21 cellular contexts compared by ENCODE assay signal in the genomic region with DNA sequence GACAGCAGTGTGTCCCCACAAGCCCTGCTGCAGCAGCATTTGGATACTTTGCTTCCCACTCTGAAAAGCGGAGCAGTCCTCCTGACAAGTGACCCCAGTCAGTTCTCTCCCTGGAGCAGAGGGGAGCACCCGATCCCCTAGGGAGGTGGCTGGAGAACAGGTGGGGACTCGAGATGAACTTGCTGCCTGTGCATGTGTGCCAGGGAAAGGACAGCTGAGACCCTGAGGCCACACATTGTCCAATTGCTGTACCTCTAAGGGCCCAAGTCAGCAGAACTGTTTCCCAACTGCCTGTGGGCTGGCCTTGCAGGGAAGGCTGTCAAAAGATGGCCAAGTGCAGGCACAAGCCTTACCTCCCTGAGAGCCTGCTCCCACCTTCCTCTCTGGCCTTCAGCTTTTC. TPM values are rescaled to one million over a fixed set of nuclear protein-coding genes. Genes with fewer than 3 reads are reported as not detected.
DNase-seq lines count a peak whose midpoint lies in the region; ATAC-seq, FAIRE-seq and TF ChIP-seq lines count a peak whose summit lies in the region.
"Had no signal": no experiment of that assay in that cellular context is flagged by ENCODE, and none has a peak within 500 bp of the region (broad histone marks: within the 10 kb centered on the region; RNA-seq: fewer than 3 reads in every experiment).

No MANE protein-coding gene starts in this region.

- WGBS in HepG2 (ENCODE audit: low lambda C conversion rate) = 20% methylated on average over 2 of the region's 3 CpGs
- 67% methylated on average over 1 of the region's 3 CpGs for WGBS in right lobe of liver (ENCODE audit: insufficient coverage, low coverage, low lambda C conversion rate, missing lambda C conversion rate)
- WGBS in esophagus muscularis mucosa = 89% methylated on average over 3 of the region's 3 CpGs
- 43 to 49% (median 45%) methylated on average over 3 of the region's 3 CpGs for WGBS in psoas muscle, 3 donors

- no peak for TF ChIP-seq EP300 in HepG2 (IDR thresholded peaks at IDR 0.05; ENCODE audit: low read depth in 2 of 2, low read length in 2 of 2)
- TF ChIP-seq EP300 in HepG2 (CRISPR knock-in tag; IDR thresholded peaks at IDR 0.05; ENCODE audit: borderline replicate concordance) = no peak
- TF ChIP-seq EP300 in esophagus muscularis mucosa (IDR thresholded peaks at IDR 0.05) = no peak

- H3K4me2 ChIP-seq in HepG2 (ENCODE audit: low read depth, low read length) = peak overlapping the region; percentile 3; the same call in 1 of the 2 replicates
- H3K4me2 ChIP-seq: A549; BLaER1 treated with 17β-estradiol and CSF1 and Interleukin-3, amounts not matched to agents 10 nM and 100 nM had no signal

- no TSS peak for BruUV-seq in HepG2 (replicated peaks; lab: Mats Ljungman, UMichigan)

- TF ChIP-seq CTCF in HepG2 (CRISPR knock-in tag; IDR thresholded peaks at IDR 0.05) = no peak
- TF ChIP-seq CTCF in right lobe of liver (IDR thresholded peaks at IDR 0.05) = no peak
- TF ChIP-seq CTCF in esophagus muscularis mucosa (IDR thresholded peaks at IDR 0.05) = no peak
- TF ChIP-seq CTCF in psoas muscle (IDR thresholded peaks at IDR 0.05) = no peak

- no peak overlapping the region for H3K4me3 ChIP-seq in HepG2 (replicated peaks in 1 of 3; ENCODE audit: insufficient read depth in 1 of 3, low read depth in 2 of 3, low read length in 3 of 3)
- no peak overlapping the region for H3K4me3 ChIP-seq in right lobe of liver
- H3K4me3 ChIP-seq in esophagus muscularis mucosa = no peak overlapping the region
- H3K4me3 ChIP-seq in psoas muscle = no peak overlapping the region
- H3K4me3 ChIP-seq: A549; BLaER1 treated with 17β-estradiol and CSF1 and Interleukin-3, amounts not matched to agents 10 nM and 100 nM had no signal

- H3K27me3 ChIP-seq in HepG2 (ENCODE audit: control insufficient read depth in 1 of 2, insufficient read depth in 2 of 2, low read length in 2 of 2) = no peaks in the 10 kb centered on the region; a peak in 1 of 5 replicates
- H3K27me3 ChIP-seq in right lobe of liver = no peaks in the 10 kb centered on the region
- H3K27me3 ChIP-seq in esophagus muscularis mucosa = no peaks in the 10 kb centered on the region
- H3K27me3 ChIP-seq in psoas muscle (ENCODE audit: insufficient read depth in 3 of 3, low read length in 2 of 3) = no peaks in the 10 kb centered on the region
- H3K27me3 ChIP-seq: BLaER1 treated with 17β-estradiol and CSF1 and Interleukin-3, amounts not matched to agents 10 nM and 100 nM had no signal

- FAIRE-seq in HepG2 (lab: Jason Lieb, UNC) (no peak), urothelium cell line (lab: Jason Lieb, UNC) (peak; percentile 56)
- FAIRE-seq: A549, G401.6, GM12891, GM19239 had no signal

- H3K4me1 ChIP-seq in HepG2 (ENCODE audit: insufficient read depth, low read length) (peaks cover 9% of the 10 kb centered on the region; the same call in 1 of the 2 replicates), right lobe of liver (no peaks in the 10 kb centered on the region), esophagus muscularis mucosa (no peaks in the 10 kb centered on the region), psoas muscle (no peaks in the 10 kb centered on the region)
- H3K4me1 ChIP-seq: A549 had no signal

- H3K9ac ChIP-seq in HepG2 (ENCODE audit: insufficient read depth, low read depth, low read length) = no peak overlapping the region
- H3K9ac ChIP-seq: BLaER1 treated with 17β-estradiol and CSF1 and Interleukin-3, amounts not matched to agents 10 nM and 100 nM had no signal

- POLR2A ChIA-PET in HepG2 (lab: Yijun Ruan, JAX) = no interaction called here

- H4K20me1 ChIP-seq in HepG2 (ENCODE audit: insufficient read depth, low read length) = no peaks in the 10 kb centered on the region
- H4K20me1 ChIP-seq: BLaER1 treated with 17β-estradiol and CSF1 and Interleukin-3, amounts not matched to agents 10 nM and 100 nM had no signal

- CTCF ChIA-PET in HepG2 (lab: Yijun Ruan, JAX; ENCODE audit: low intra/inter-chr PET ratio, low total read pairs) = no interaction called here

- H3K79me2 ChIP-seq in HepG2 (ENCODE audit: insufficient read depth, low read length) = no peaks in the 10 kb centered on the region

- TF ChIP-seq POLR2A in HepG2 (IDR thresholded peaks at IDR 0.05; ENCODE audit: insufficient read depth in 1 of 2, low read depth in 2 of 2, low read length in 2 of 2) = no peak
- no peak for TF ChIP-seq POLR2A in right lobe of liver (IDR thresholded peaks at IDR 0.05)
- no peak for TF ChIP-seq POLR2A in esophagus muscularis mucosa (IDR thresholded peaks at IDR 0.05; ENCODE audit: low read depth)

- no peak for TF ChIP-seq RAD21 in HepG2 (CRISPR knock-in tag; IDR thresholded peaks at IDR 0.05)

- intact Hi-C loops in HepG2 (cut with micrococcal nuclease; ENCODE audit: unreplicated experiment) = no loop called here
- intact Hi-C loops in right lobe of liver (cut with DNase I) = no loop called here
- intact Hi-C loops in esophagus muscularis mucosa (cut with DNase I) = no loop called here
- intact Hi-C loops in psoas muscle (cut with DNase I) = no loop called here

- H3K9me3 ChIP-seq in HepG2 (ENCODE audit: low read length) = no peaks in the 10 kb centered on the region
- no peaks in the 10 kb centered on the region for H3K9me3 ChIP-seq in right lobe of liver
- no peaks in the 10 kb centered on the region for H3K9me3 ChIP-seq in esophagus muscularis mucosa
- no peaks in the 10 kb centered on the region for H3K9me3 ChIP-seq in psoas muscle
- H3K9me3 ChIP-seq: A549; BLaER1 treated with 17β-estradiol and CSF1 and Interleukin-3, amounts not matched to agents 10 nM and 100 nM had no signal

- DNase-seq in HepG2 (ENCODE audit: low spot score) = no peak
- no peak for DNase-seq in right lobe of liver
- peak; percentile 88 for DNase-seq in esophagus muscularis mucosa (ENCODE audit: extremely low spot score)
- DNase-seq in psoas muscle = no peak
- DNase-seq in urothelium cell line (ENCODE audit: low spot score) = no peak
- no peak for DNase-seq in iPS-NIHi7 (ENCODE audit: extremely low spot score)
- DNase-seq in DMS 273 treated with DMSO at 0.1 percent for 48 hours (lab: John Stamatoyannopoulos, UW) = no peak
- DNase-seq: AML-193; CD4-positive, alpha-beta T cell; CD8-positive, alpha-beta T cell; COR-L47; DMS79 treated with DMSO at 0.1 percent for 48 hours; GF-D8 had no signal

- H3K27ac ChIP-seq in HepG2 (ENCODE audit: extremely low read length, insufficient read depth, low read length) (no peak overlapping the region), right lobe of liver (no peak overlapping the region), esophagus muscularis mucosa (replicated peaks in 1 of 4) (no peak overlapping the region), psoas muscle (no peak overlapping the region)
- H3K27ac ChIP-seq: 22Rv1; A549; BLaER1 treated with 17β-estradiol and CSF1 and Interleukin-3, amounts not matched to agents 10 nM and 100 nM; C4-2B had no signal

- ATAC-seq in HepG2 (no peak), right lobe of liver (no peak), psoas muscle (peak in 3 of 4 donors; percentile 30 to 59 (median 42)), HG03354 (IDR thresholded peaks at IDR 0.05; ENCODE audit: poor library complexity, severe bottlenecking, unreplicated experiment) (no peak)
- ATAC-seq: A549; CD8-positive, alpha-beta T cell had no signal

- H3K36me3 ChIP-seq in HepG2 (replicated peaks in 1 of 2; ENCODE audit: control insufficient read depth in 1 of 2, insufficient read depth in 2 of 2, low read length in 2 of 2) = no peaks in the 10 kb centered on the region
- peaks cover 0 to 2% (median 0%) of the 10 kb centered on the region in 4 donors for H3K36me3 ChIP-seq in right lobe of liver
- H3K36me3 ChIP-seq in esophagus muscularis mucosa = peaks cover 0 to 17% (median 9%) of the 10 kb centered on the region in 4 donors
- H3K36me3 ChIP-seq in psoas muscle (ENCODE audit: insufficient read depth in 1 of 2, low read depth in 1 of 2) = no peaks in the 10 kb centered on the region

- H2AFZ ChIP-seq in HepG2 (ENCODE audit: low read length) = no peak overlapping the region

- in situ Hi-C loops in HepG2 (cut with HindIII; ENCODE audit: extremely low pct_ligation_motif_present, low pct_unique_long_range_greater_than_20kb) = no loop called here

RNA-seq across cellular contexts. Expression of a gene that starts 55.1 kb away (rescaled TPM):
- total RNA-seq in HepG2 (2016; rRNA removed; fragmentation: Illumina TruSeq; extraction: Trizol) (0.15 TPM in 1 of 2 replicates, not detected in the other), right lobe of liver (10 to 100 TPM; 13.8 to 36.6 (median 20.7) TPM), esophagus muscularis mucosa (10 to 100 TPM; 36.7 to 51.0 (median 42.3) TPM), psoas muscle (10 to 100 TPM; 10.4 to 23.6 (median 17.1) TPM)
- 1.3 TPM in 1 of 2 replicates, not detected in the other for total RNA-seq in HepG2 (2016; cell fraction: cytosol; rRNA removed; fragmentation: Illumina TruSeq; extraction: Trizol; ENCODE audit: low read depth)
- 0.28 and 0.31 TPM in 2 replicates for total RNA-seq in HepG2 (2016; cell fraction: insoluble cytoplasmic fraction; rRNA removed; fragmentation: Illumina TruSeq; extraction: Trizol)
- not detected in 2 replicates for total RNA-seq in HepG2 (2016; cell fraction: membrane; rRNA removed; fragmentation: Illumina TruSeq; extraction: Trizol)
- 0.81 TPM in 1 of 2 replicates, not detected in the other for total RNA-seq in HepG2 (2016; cell fraction: nucleus; rRNA removed; fragmentation: Illumina TruSeq; extraction: Trizol)
- polyA plus RNA-seq in HepG2 (2011; rRNA removed) (0.55 and 0.78 TPM in 2 replicates), psoas muscle (10 to 100 TPM; 14.2 to 18.5 (median 15.1) TPM)
- 0.10 and 0.36 TPM in 2 replicates for polyA plus RNA-seq in HepG2 (2011; cell fraction: cytosol; rRNA removed)
- 1.7 and 1.8 TPM in 2 replicates for polyA plus RNA-seq in HepG2 (2011; cell fraction: nucleus; rRNA removed)
- 0.38 and 1.8 TPM in 2 replicates for polyA plus RNA-seq in HepG2 (2012)
- 0.18 TPM in 1 of 2 replicates, not detected in the other for polyA plus RNA-seq in HepG2 (2016; cell fraction: cytosol; fragmentation: Illumina TruSeq; extraction: Trizol; ENCODE audit: low read depth)
- not detected in 2 replicates for polyA plus RNA-seq in HepG2 (2016; cell fraction: insoluble cytoplasmic fraction; fragmentation: Illumina TruSeq; extraction: Trizol; ENCODE audit: low read depth)
- 0.26 TPM in 1 of 2 replicates, not detected in the other for polyA plus RNA-seq in HepG2 (2016; cell fraction: membrane; fragmentation: Illumina TruSeq; extraction: Trizol; ENCODE audit: low read depth)
- 0.85 and 1.1 TPM in 2 replicates for polyA plus RNA-seq in HepG2 (2016; cell fraction: nucleus; fragmentation: Illumina TruSeq; extraction: Trizol; ENCODE audit: insufficient read depth, low read depth)
- polyA minus RNA-seq in HepG2 (2011; rRNA and poly(A)+ RNA removed; ENCODE audit: low replicate concordance) = 0.32 and 11.4 TPM in 2 replicates
- 1.6 TPM in 1 of 2 replicates, not detected in the other for polyA minus RNA-seq in HepG2 (2011; cell fraction: cytosol; rRNA and poly(A)+ RNA removed)
- polyA minus RNA-seq in HepG2 (2011; cell fraction: nucleus; rRNA and poly(A)+ RNA removed) = 1.1 and 1.5 TPM in 2 replicates

RNA-seq across cellular contexts. Expression of a gene that starts 58.9 kb away (rescaled TPM):
- total RNA-seq in HepG2 (2016; rRNA removed; fragmentation: Illumina TruSeq; extraction: Trizol) (1.4 and 2.5 TPM in 2 replicates), right lobe of liver (10 to 100 TPM in 2 of 6 experiments, 1 to 10 TPM in 4; 4.3 to 60.1 (median 6.5) TPM), esophagus muscularis mucosa (10 to 100 TPM; 12.0 to 47.1 (median 23.2) TPM), psoas muscle (100 to 1,000 TPM in 3 of 4 donors, 10 to 100 TPM in 1; 32.4 to 196 (median 174) TPM)
- total RNA-seq in HepG2 (2016; cell fraction: cytosol; rRNA removed; fragmentation: Illumina TruSeq; extraction: Trizol; ENCODE audit: low read depth) = 0.10 and 0.18 TPM in 2 replicates
- total RNA-seq in HepG2 (2016; cell fraction: insoluble cytoplasmic fraction; rRNA removed; fragmentation: Illumina TruSeq; extraction: Trizol) = 0.58 and 0.78 TPM in 2 replicates
- total RNA-seq in HepG2 (2016; cell fraction: membrane; rRNA removed; fragmentation: Illumina TruSeq; extraction: Trizol) = 0.40 and 0.79 TPM in 2 replicates
- 1.5 and 2.1 TPM in 2 replicates for total RNA-seq in HepG2 (2016; cell fraction: nucleus; rRNA removed; fragmentation: Illumina TruSeq; extraction: Trizol)
- polyA plus RNA-seq in HepG2 (2011; rRNA removed) (2.5 and 3.2 TPM in 2 replicates), psoas muscle (10 to 100 TPM in 2 of 3 donors, 1 to 10 TPM in 1; 9.0 to 62.7 (median 28.3) TPM)
- 1.4 and 1.6 TPM in 2 replicates for polyA plus RNA-seq in HepG2 (2011; cell fraction: cytosol; rRNA removed)
- 6.3 and 7.1 TPM in 2 replicates for polyA plus RNA-seq in HepG2 (2011; cell fraction: nucleus; rRNA removed)
- 0.68 and 0.72 TPM in 2 replicates for polyA plus RNA-seq in HepG2 (2012)
- 0.16 and 0.20 TPM in 2 replicates for polyA plus RNA-seq in HepG2 (2016; cell fraction: cytosol; fragmentation: Illumina TruSeq; extraction: Trizol; ENCODE audit: low read depth)
- 0.61 and 1.4 TPM in 2 replicates for polyA plus RNA-seq in HepG2 (2016; cell fraction: insoluble cytoplasmic fraction; fragmentation: Illumina TruSeq; extraction: Trizol; ENCODE audit: low read depth)
- polyA plus RNA-seq in HepG2 (2016; cell fraction: membrane; fragmentation: Illumina TruSeq; extraction: Trizol; ENCODE audit: low read depth) = 0.31 and 0.41 TPM in 2 replicates
- polyA plus RNA-seq in HepG2 (2016; cell fraction: nucleus; fragmentation: Illumina TruSeq; extraction: Trizol; ENCODE audit: insufficient read depth, low read depth) = 2.3 and 3.5 TPM in 2 replicates
- 2.7 and 14.2 TPM in 2 replicates for polyA minus RNA-seq in HepG2 (2011; rRNA and poly(A)+ RNA removed; ENCODE audit: low replicate concordance)
- 0.69 and 1.3 TPM in 2 replicates for polyA minus RNA-seq in HepG2 (2011; cell fraction: cytosol; rRNA and poly(A)+ RNA removed)
- 3.0 and 3.6 TPM in 2 replicates for polyA minus RNA-seq in HepG2 (2011; cell fraction: nucleus; rRNA and poly(A)+ RNA removed)

Comparison
In these comparisons a context has a peak if more than half of its experiments do, and no peak if none do; other contexts are left out.
1. RNA of a gene that starts 55.1 kb away (total RNA-seq): 36.7 to 51.0 TPM in esophagus muscularis mucosa, 13.8 to 36.6 TPM in right lobe of liver and 10.4 to 23.6 TPM in psoas muscle; 0.15 to 1.3 TPM in HepG2; every median in the first group is over 4 times any median in the second.
2. ATAC-seq: peak in psoas muscle (3 of 4); none in HepG2 (single experiment), right lobe of liver (0 of 4) and HG03354 (single experiment).